9 cellular contexts compared by ENCODE assay signal in the genomic region with DNA sequence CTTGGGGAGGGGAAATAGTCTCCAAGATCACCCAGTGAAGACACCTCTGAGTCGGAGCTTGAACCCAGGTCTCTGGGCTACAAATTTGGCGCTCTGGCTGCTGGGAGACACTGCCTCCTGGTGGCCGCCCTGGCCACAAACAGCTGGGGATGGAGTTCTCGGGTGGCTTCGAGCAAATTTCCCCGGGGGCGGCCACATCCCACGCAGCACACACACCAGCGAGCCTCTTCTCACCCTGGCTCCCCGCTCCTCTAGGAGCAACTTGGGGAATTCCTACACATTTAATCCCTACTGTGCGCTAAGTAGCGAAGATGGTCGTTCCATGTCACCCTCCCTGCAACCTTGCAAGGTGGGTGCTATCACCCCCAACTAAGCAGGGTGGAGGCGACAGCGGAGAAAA.
DNase-seq lines count a peak whose midpoint lies in the region; ATAC-seq and TF ChIP-seq lines count a peak whose summit lies in the region.
"Had no signal": no experiment of that assay in that cellular context is flagged by ENCODE, and none has a peak within 500 bp of the region (broad histone marks: within the 10 kb centered on the region; RNA-seq: fewer than 3 reads in every experiment).

No MANE protein-coding gene starts in this region.

- H3K4me1 Mint-ChIP-seq in activated naive CD4-positive, alpha-beta T cell treated with anti-CD3 and anti-CD28 coated beads, Interleukin-2, amount 10 ng/mL, durations not matched to agents 7 days and 5 days = no peaks in the 10 kb centered on the region

- ATAC-seq in lower lobe of right lung (no peak), sciatic nerve (no peak), GM21576 (IDR thresholded peaks at IDR 0.05; ENCODE audit: unreplicated experiment) (no peak)

- DNase-seq in AG10803 (ENCODE audit: low read depth) (no peak), lower lobe of right lung (no peak), sciatic nerve (ENCODE audit: low spot score) (no peak), NCI-H2196 treated with DMSO at 0.1 percent for 48 hours (lab: John Stamatoyannopoulos, UW; ENCODE audit: unreplicated experiment) (no peak), EL (no peak)
- DNase-seq in activated naive CD4-positive, alpha-beta T cell treated with anti-CD3 and anti-CD28 coated beads, Interleukin-2, amount 10 ng/mL, durations not matched to agents 7 days and 5 days = peak; percentile 56

- H3K4me3 Mint-ChIP-seq in activated naive CD4-positive, alpha-beta T cell treated with anti-CD3 and anti-CD28 coated beads, Interleukin-2, amount 10 ng/mL, durations not matched to agents 7 days and 5 days = no peak overlapping the region

- no peak overlapping the region for H3K27ac ChIP-seq in lower lobe of right lung
- H3K27ac ChIP-seq: suprapubic skin had no signal

- TF ChIP-seq EP300 in Ishikawa (IDR thresholded peaks at IDR 0.05; ENCODE audit: borderline replicate concordance) = no peak

- H3K9me3 Mint-ChIP-seq in activated naive CD4-positive, alpha-beta T cell treated with anti-CD3 and anti-CD28 coated beads, Interleukin-2, amount 10 ng/mL, durations not matched to agents 7 days and 5 days = no peaks in the 10 kb centered on the region

- peak; percentile 51 for TF ChIP-seq RAD21 in Ishikawa (IDR thresholded peaks at IDR 0.05; ENCODE audit: low read depth)

- peaks cover 5% of the 10 kb centered on the region for H3K4me1 ChIP-seq in lower lobe of right lung

- no peak overlapping the region for H3K27ac Mint-ChIP-seq in activated naive CD4-positive, alpha-beta T cell treated with anti-CD3 and anti-CD28 coated beads, Interleukin-2, amount 10 ng/mL, durations not matched to agents 7 days and 5 days

- peaks cover 25% of the 10 kb centered on the region for H3K27me3 ChIP-seq in lower lobe of right lung (ENCODE audit: low read depth)

- intact Hi-C loops in lower lobe of right lung (cut with DNase I) = no loop called here
- intact Hi-C loops in sciatic nerve (cut with DNase I) = loop anchor here (5.0 kb wide), 1 partner anchor 271 kb away; no protein-coding TSS in a partner anchor

- H3K4me3 ChIP-seq in AG10803 (ENCODE audit: low read length) (no peak overlapping the region), lower lobe of right lung (no peak overlapping the region)
- H3K4me3 ChIP-seq: suprapubic skin had no signal

- no peaks in the 10 kb centered on the region for H3K36me3 Mint-ChIP-seq in activated naive CD4-positive, alpha-beta T cell treated with anti-CD3 and anti-CD28 coated beads, Interleukin-2, amount 10 ng/mL, durations not matched to agents 7 days and 5 days

- peak; percentile 33 for TF ChIP-seq CTCF in AG10803 (conservative IDR thresholded peaks at IDR 0.05; ENCODE audit: low read length)
- TF ChIP-seq CTCF in lower lobe of right lung (IDR thresholded peaks at IDR 0.05) = peak; percentile 47

- H3K36me3 ChIP-seq in lower lobe of right lung = no peaks in the 10 kb centered on the region
- H3K36me3 ChIP-seq: suprapubic skin had no signal

- peaks cover 65% of the 10 kb centered on the region for H3K27me3 Mint-ChIP-seq in activated naive CD4-positive, alpha-beta T cell treated with anti-CD3 and anti-CD28 coated beads, Interleukin-2, amount 10 ng/mL, durations not matched to agents 7 days and 5 days

- no peaks in the 10 kb centered on the region for H3K9me3 ChIP-seq in lower lobe of right lung
- H3K9me3 ChIP-seq: suprapubic skin had no signal

- CTCF ChIA-PET in activated naive CD4-positive, alpha-beta T cell treated with anti-CD3 and anti-CD28 coated beads, Interleukin-2, amount 10 ng/mL, durations not matched to agents 7 days and 5 days (lab: Charles Lee) = interaction anchor here (0.7 to 9.7 kb wide), 29 partner anchors 8 to 628 kb away, joined by 3 to 130 read pairs (median 4); no protein-coding TSS in a partner anchor

TF ChIP-seq in Ishikawa, 13 proteins besides CTCF, POLR2A, EP300 and RAD21:
- TF ChIP-seq EGR1 (IDR thresholded peaks at IDR 0.05) = no peak
- no peak for TF ChIP-seq CREB1 (IDR thresholded peaks at IDR 0.05; ENCODE audit: low read depth)
- TF ChIP-seq, protein P1, sequence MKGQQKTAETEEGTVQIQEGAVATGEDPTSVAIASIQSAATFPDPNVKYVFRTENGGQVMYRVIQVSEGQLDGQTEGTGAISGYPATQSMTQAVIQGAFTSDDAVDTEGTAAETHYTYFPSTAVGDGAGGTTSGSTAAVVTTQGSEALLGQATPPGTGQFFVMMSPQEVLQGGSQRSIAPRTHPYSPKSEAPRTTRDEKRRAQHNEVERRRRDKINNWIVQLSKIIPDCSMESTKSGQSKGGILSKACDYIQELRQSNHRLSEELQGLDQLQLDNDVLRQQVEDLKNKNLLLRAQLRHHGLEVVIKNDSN (IDR thresholded peaks at IDR 0.05) = no peak
- no peak for TF ChIP-seq TCF12 (IDR thresholded peaks at IDR 0.05; ENCODE audit: low read depth)
- TF ChIP-seq CEBPB (IDR thresholded peaks at IDR 0.05) = no peak
- no peak for TF ChIP-seq TAF1 (IDR thresholded peaks at IDR 0.05; ENCODE audit: low read depth)
- no peak for TF ChIP-seq ZBTB7A (IDR thresholded peaks at IDR 0.05; ENCODE audit: low read depth)
